In the genomic region with DNA sequence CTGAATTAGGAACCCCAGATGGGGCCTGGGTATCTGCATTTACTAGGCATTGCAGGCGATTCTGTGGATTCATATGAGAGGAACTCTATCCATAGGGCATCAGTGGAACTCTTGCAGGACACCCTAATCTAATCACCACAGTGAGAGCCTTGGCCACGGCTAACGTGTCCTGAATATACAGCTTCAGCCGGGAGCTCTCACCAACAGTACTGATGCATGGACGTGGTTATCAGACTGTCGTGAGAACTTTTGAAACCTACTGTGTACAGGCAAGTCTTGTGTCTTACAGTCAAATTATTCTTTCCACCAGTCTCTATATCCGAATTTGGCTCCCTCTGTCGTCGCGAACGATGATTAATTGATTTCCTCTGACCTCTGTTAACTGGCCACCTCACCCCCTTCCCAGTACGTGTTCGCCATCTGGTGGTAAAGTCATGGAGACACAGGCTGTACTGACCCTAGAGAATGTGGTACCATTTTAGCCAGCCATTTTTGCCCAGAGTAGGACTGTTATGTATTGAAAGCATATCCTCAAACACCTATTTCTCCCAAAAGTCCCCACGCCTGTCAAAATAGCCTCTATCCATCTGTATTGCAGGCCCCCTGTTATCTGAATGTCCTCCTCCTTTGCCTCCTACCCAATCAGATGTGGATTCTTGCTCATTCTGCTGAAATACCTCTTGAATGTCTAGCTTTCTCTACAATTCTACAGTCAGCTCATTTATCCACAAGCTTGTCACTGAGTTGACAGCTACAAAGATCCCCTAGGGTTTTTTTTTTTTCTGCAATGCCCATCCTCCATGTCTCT, we compare ENCODE assay signal across 1 cellular context.
A peak's percentile ranks its signal among the peaks of the same experiment; 100 is the strongest.
TF ChIP-seq lines count a peak whose summit lies in the region.

No MANE protein-coding gene starts in this region.

TF ChIP-seq in HepG2, 621 proteins besides CTCF, POLR2A, EP300 and RAD21 (continued from another document and continues in another):
- TF ChIP-seq GATAD1 (CRISPR knock-in tag; IDR thresholded peaks at IDR 0.05) = 0 out of 2 replicates have a peak, but pooled peaks have one; percentile 21
- peak; percentile 74 for TF ChIP-seq NR2F6 (IDR thresholded peaks at IDR 0.05)
- TF ChIP-seq NR2F6 (CRISPR knock-in tag; IDR thresholded peaks at IDR 0.05) = peak; percentile 79
- 0 out of 2 replicates have a peak, but pooled peaks have one; percentile 47 for TF ChIP-seq REPIN1 (CRISPR knock-in tag; IDR thresholded peaks at IDR 0.05; ENCODE audit: borderline replicate concordance, low read depth)
- no peak for TF ChIP-seq ZBTB38 (CRISPR knock-in tag; IDR thresholded peaks at IDR 0.05)
- TF ChIP-seq XRCC5 (optimal IDR thresholded peaks at IDR 0.05; ENCODE audit: low read length) = peak; percentile 22
- peak; percentile 48 for TF ChIP-seq FOSL2 (CRISPR knock-in tag; IDR thresholded peaks at IDR 0.05)
- TF ChIP-seq, protein P1, sequence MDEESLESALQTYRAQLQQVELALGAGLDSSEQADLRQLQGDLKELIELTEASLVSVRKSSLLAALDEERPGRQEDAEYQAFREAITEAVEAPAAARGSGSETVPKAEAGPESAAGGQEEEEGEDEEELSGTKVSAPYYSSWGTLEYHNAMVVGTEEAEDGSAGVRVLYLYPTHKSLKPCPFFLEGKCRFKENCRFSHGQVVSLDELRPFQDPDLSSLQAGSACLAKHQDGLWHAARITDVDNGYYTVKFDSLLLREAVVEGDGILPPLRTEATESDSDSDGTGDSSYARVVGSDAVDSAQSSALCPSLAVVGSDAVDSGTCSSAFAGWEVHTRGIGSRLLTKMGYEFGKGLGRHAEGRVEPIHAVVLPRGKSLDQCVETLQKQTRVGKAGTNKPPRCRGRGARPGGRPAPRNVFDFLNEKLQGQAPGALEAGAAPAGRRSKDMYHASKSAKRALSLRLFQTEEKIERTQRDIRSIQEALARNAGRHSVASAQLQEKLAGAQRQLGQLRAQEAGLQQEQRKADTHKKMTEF (CRISPR knock-in tag; IDR thresholded peaks at IDR 0.05) = 0 out of 2 replicates have a peak, but pooled peaks have one; percentile 20
- TF ChIP-seq SMC3 (IDR thresholded peaks at IDR 0.05; ENCODE audit: low read length) = peak; percentile 100
- no peak for TF ChIP-seq SOX6 (IDR thresholded peaks at IDR 0.05)
- peak; percentile 23; the same call in 1 of the 2 replicates for TF ChIP-seq SOX6 (CRISPR knock-in tag; IDR thresholded peaks at IDR 0.05)
- TF ChIP-seq, protein P2, sequence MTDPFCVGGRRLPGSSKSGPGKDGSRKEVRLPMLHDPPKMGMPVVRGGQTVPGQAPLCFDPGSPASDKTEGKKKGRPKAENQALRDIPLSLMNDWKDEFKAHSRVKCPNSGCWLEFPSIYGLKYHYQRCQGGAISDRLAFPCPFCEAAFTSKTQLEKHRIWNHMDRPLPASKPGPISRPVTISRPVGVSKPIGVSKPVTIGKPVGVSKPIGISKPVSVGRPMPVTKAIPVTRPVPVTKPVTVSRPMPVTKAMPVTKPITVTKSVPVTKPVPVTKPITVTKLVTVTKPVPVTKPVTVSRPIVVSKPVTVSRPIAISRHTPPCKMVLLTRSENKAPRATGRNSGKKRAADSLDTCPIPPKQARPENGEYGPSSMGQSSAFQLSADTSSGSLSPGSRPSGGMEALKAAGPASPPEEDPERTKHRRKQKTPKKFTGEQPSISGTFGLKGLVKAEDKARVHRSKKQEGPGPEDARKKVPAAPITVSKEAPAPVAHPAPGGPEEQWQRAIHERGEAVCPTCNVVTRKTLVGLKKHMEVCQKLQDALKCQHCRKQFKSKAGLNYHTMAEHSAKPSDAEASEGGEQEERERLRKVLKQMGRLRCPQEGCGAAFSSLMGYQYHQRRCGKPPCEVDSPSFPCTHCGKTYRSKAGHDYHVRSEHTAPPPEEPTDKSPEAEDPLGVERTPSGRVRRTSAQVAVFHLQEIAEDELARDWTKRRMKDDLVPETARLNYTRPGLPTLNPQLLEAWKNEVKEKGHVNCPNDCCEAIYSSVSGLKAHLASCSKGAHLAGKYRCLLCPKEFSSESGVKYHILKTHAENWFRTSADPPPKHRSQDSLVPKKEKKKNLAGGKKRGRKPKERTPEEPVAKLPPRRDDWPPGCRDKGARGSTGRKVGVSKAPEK (CRISPR knock-in tag; IDR thresholded peaks at IDR 0.05; ENCODE audit: borderline replicate concordance) = 0 out of 2 replicates have a peak, but pooled peaks have one; percentile 50
- TF ChIP-seq ETV5 (CRISPR knock-in tag; IDR thresholded peaks at IDR 0.05; ENCODE audit: borderline replicate concordance) = 0 out of 2 replicates have a peak, but pooled peaks have one; percentile 23
- TF ChIP-seq ZNF709 (CRISPR knock-in tag; IDR thresholded peaks at IDR 0.05) = 0 out of 2 replicates have a peak, but pooled peaks have one; percentile 36
- TF ChIP-seq, protein P3, sequence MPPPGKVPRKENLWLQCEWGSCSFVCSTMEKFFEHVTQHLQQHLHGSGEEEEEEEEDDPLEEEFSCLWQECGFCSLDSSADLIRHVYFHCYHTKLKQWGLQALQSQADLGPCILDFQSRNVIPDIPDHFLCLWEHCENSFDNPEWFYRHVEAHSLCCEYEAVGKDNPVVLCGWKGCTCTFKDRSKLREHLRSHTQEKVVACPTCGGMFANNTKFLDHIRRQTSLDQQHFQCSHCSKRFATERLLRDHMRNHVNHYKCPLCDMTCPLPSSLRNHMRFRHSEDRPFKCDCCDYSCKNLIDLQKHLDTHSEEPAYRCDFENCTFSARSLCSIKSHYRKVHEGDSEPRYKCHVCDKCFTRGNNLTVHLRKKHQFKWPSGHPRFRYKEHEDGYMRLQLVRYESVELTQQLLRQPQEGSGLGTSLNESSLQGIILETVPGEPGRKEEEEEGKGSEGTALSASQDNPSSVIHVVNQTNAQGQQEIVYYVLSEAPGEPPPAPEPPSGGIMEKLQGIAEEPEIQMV (CRISPR knock-in tag; IDR thresholded peaks at IDR 0.05; ENCODE audit: low read depth) = 0 out of 2 replicates have a peak, but pooled peaks have one; percentile 44
- TF ChIP-seq NONO (IDR thresholded peaks at IDR 0.05) = no peak
- 0 out of 2 replicates have a peak, but pooled peaks have one; percentile 33 for TF ChIP-seq NONO (CRISPR knock-in tag; conservative IDR thresholded peaks at IDR 0.05)
- TF ChIP-seq, protein P4, sequence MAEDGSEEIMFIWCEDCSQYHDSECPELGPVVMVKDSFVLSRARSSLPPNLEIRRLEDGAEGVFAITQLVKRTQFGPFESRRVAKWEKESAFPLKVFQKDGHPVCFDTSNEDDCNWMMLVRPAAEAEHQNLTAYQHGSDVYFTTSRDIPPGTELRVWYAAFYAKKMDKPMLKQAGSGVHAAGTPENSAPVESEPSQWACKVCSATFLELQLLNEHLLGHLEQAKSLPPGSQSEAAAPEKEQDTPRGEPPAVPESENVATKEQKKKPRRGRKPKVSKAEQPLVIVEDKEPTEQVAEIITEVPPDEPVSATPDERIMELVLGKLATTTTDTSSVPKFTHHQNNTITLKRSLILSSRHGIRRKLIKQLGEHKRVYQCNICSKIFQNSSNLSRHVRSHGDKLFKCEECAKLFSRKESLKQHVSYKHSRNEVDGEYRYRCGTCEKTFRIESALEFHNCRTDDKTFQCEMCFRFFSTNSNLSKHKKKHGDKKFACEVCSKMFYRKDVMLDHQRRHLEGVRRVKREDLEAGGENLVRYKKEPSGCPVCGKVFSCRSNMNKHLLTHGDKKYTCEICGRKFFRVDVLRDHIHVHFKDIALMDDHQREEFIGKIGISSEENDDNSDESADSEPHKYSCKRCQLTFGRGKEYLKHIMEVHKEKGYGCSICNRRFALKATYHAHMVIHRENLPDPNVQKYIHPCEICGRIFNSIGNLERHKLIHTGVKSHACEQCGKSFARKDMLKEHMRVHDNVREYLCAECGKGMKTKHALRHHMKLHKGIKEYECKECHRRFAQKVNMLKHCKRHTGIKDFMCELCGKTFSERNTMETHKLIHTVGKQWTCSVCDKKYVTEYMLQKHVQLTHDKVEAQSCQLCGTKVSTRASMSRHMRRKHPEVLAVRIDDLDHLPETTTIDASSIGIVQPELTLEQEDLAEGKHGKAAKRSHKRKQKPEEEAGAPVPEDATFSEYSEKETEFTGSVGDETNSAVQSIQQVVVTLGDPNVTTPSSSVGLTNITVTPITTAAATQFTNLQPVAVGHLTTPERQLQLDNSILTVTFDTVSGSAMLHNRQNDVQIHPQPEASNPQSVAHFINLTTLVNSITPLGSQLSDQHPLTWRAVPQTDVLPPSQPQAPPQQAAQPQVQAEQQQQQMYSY (CRISPR knock-in tag; IDR thresholded peaks at IDR 0.05) = no peak
- 0 out of 2 replicates have a peak, but pooled peaks have one; percentile 33 for TF ChIP-seq ZFX (CRISPR knock-in tag; IDR thresholded peaks at IDR 0.05; ENCODE audit: low read depth)
- 0 out of 2 replicates have a peak, but pooled peaks have one; percentile 34 for TF ChIP-seq THAP11 (CRISPR knock-in tag; IDR thresholded peaks at IDR 0.05)
- peak; percentile 44 for TF ChIP-seq TEAD3 (CRISPR knock-in tag; optimal IDR thresholded peaks at IDR 0.05; ENCODE audit: borderline replicate concordance)
- TF ChIP-seq ZNF143 (CRISPR knock-in tag; IDR thresholded peaks at IDR 0.05) = no peak
- TF ChIP-seq, protein P5, sequence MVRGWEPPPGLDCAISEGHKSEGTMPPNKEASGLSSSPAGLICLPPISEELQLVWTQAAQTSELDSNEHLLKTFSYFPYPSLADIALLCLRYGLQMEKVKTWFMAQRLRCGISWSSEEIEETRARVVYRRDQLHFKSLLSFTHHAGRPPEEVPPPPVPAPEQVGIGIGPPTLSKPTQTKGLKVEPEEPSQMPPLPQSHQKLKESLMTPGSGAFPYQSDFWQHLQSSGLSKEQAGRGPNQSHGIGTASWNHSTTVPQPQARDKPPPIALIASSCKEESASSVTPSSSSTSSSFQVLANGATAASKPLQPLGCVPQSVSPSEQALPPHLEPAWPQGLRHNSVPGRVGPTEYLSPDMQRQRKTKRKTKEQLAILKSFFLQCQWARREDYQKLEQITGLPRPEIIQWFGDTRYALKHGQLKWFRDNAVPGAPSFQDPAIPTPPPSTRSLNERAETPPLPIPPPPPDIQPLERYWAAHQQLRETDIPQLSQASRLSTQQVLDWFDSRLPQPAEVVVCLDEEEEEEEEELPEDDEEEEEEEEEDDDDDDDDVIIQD (CRISPR knock-in tag; IDR thresholded peaks at IDR 0.05; ENCODE audit: low read depth) = 0 out of 2 replicates have a peak, but pooled peaks have one; percentile 32
- TF ChIP-seq RARA (CRISPR knock-in tag; IDR thresholded peaks at IDR 0.05) = peak; percentile 23; the same call in 1 of the 2 replicates
- TF ChIP-seq SP2 (CRISPR knock-in tag; IDR thresholded peaks at IDR 0.05) = 0 out of 2 replicates have a peak, but pooled peaks have one; percentile 17
- TF ChIP-seq, protein P6, sequence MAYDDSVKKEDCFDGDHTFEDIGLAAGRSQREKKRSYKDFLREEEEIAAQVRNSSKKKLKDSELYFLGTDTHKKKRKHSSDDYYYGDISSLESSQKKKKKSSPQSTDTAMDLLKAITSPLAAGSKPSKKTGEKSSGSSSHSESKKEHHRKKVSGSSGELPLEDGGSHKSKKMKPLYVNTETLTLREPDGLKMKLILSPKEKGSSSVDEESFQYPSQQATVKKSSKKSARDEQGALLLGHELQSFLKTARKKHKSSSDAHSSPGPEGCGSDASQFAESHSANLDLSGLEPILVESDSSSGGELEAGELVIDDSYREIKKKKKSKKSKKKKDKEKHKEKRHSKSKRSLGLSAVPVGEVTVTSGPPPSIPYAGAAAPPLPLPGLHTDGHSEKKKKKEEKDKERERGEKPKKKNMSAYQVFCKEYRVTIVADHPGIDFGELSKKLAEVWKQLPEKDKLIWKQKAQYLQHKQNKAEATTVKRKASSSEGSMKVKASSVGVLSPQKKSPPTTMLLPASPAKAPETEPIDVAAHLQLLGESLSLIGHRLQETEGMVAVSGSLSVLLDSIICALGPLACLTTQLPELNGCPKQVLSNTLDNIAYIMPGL (CRISPR knock-in tag; IDR thresholded peaks at IDR 0.05; ENCODE audit: borderline replicate concordance in 1 of 2, low read depth in 1 of 2) = no peak; a peak in 1 of 4 replicates
- TF ChIP-seq MEIS1 (CRISPR knock-in tag; IDR thresholded peaks at IDR 0.05; ENCODE audit: borderline replicate concordance) = peak; percentile 96
- TF ChIP-seq, protein P7, sequence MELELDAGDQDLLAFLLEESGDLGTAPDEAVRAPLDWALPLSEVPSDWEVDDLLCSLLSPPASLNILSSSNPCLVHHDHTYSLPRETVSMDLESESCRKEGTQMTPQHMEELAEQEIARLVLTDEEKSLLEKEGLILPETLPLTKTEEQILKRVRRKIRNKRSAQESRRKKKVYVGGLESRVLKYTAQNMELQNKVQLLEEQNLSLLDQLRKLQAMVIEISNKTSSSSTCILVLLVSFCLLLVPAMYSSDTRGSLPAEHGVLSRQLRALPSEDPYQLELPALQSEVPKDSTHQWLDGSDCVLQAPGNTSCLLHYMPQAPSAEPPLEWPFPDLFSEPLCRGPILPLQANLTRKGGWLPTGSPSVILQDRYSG (CRISPR knock-in tag; IDR thresholded peaks at IDR 0.05) = no peak
- TF ChIP-seq, protein P8, sequence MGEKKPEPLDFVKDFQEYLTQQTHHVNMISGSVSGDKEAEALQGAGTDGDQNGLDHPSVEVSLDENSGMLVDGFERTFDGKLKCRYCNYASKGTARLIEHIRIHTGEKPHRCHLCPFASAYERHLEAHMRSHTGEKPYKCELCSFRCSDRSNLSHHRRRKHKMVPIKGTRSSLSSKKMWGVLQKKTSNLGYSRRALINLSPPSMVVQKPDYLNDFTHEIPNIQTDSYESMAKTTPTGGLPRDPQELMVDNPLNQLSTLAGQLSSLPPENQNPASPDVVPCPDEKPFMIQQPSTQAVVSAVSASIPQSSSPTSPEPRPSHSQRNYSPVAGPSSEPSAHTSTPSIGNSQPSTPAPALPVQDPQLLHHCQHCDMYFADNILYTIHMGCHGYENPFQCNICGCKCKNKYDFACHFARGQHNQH (CRISPR knock-in tag; IDR thresholded peaks at IDR 0.05) = 0 out of 2 replicates have a peak, but pooled peaks have one; percentile 38
- TF ChIP-seq ZNF124 (CRISPR knock-in tag; IDR thresholded peaks at IDR 0.05) = 0 out of 2 replicates have a peak, but pooled peaks have one; percentile 27
- peak; percentile 97 for TF ChIP-seq MIXL1 (CRISPR knock-in tag; IDR thresholded peaks at IDR 0.05)
- TF ChIP-seq KDM5B (CRISPR knock-in tag; IDR thresholded peaks at IDR 0.05; ENCODE audit: borderline replicate concordance) = no peak
- 0 out of 2 replicates have a peak, but pooled peaks have one; percentile 34 for TF ChIP-seq ZSCAN29 (CRISPR knock-in tag; conservative IDR thresholded peaks at IDR 0.05)
- TF ChIP-seq ZFP1 (CRISPR knock-in tag; IDR thresholded peaks at IDR 0.05) = no peak
- no peak for TF ChIP-seq NFE2 (CRISPR knock-in tag; IDR thresholded peaks at IDR 0.05)
- 0 out of 2 replicates have a peak, but pooled peaks have one; percentile 66 for TF ChIP-seq TSC22D2 (CRISPR knock-in tag; IDR thresholded peaks at IDR 0.05; ENCODE audit: borderline replicate concordance)
- TF ChIP-seq, protein P9, sequence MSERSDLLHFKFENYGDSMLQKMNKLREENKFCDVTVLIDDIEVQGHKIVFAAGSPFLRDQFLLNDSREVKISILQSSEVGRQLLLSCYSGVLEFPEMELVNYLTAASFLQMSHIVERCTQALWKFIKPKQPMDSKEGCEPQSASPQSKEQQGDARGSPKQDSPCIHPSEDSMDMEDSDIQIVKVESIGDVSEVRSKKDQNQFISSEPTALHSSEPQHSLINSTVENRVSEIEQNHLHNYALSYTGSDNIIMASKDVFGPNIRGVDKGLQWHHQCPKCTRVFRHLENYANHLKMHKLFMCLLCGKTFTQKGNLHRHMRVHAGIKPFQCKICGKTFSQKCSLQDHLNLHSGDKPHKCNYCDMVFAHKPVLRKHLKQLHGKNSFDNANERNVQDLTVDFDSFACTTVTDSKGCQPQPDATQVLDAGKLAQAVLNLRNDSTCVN (CRISPR knock-in tag; IDR thresholded peaks at IDR 0.05; ENCODE audit: borderline replicate concordance) = 0 out of 2 replicates have a peak, but pooled peaks have one; percentile 28
- peak; percentile 99 for TF ChIP-seq HOXA5 (CRISPR knock-in tag; IDR thresholded peaks at IDR 0.05)
- TF ChIP-seq SP1 (IDR thresholded peaks at IDR 0.05) = no peak
- TF ChIP-seq SP1 (CRISPR knock-in tag; IDR thresholded peaks at IDR 0.05) = peak; percentile 41; the same call in 1 of the 2 replicates
